ENCODE assay signal across 8 cellular contexts in genomic region chr1:203796223-203796747, GRCh38. TPM values are rescaled to one million over a fixed set of nuclear protein-coding genes. Genes with fewer than 3 reads are reported as not detected.
A peak's percentile ranks its signal among the peaks of the same experiment; 100 is the strongest.
DNase-seq lines count a peak whose midpoint lies in the region; ATAC-seq and TF ChIP-seq lines count a peak whose summit lies in the region.

No MANE protein-coding gene starts in this region.

- ATAC-seq in omental fat pad (ENCODE audit: low FRiP score), result peak; percentile 4

- H3K9me3 Mint-ChIP-seq in activated T-cell treated with anti-CD3 and anti-CD28 coated beads, Interleukin-2, amount 50 U/mL, for 24 hours, result peaks cover 4% of the 10 kb centered on the region

- H3K4me3 Mint-ChIP-seq in activated T-cell treated with anti-CD3 and anti-CD28 coated beads, Interleukin-2, amount 50 U/mL, for 24 hours, result peak overlapping the region; percentile 96

- no peak for TF ChIP-seq CTCF in omental fat pad (IDR thresholded peaks at IDR 0.05)

- intact Hi-C loops in posterior vena cava (cut with DNase I), result no loop called here

- no peaks in the 10 kb centered on the region for H3K27me3 Mint-ChIP-seq in activated T-cell treated with anti-CD3 and anti-CD28 coated beads, Interleukin-2, amount 50 U/mL, for 24 hours

- peaks cover 52% of the 10 kb centered on the region for H3K4me1 Mint-ChIP-seq in activated T-cell treated with anti-CD3 and anti-CD28 coated beads, Interleukin-2, amount 50 U/mL, for 24 hours (ENCODE audit: low read depth)

- peaks cover 55% of the 10 kb centered on the region for H3K36me3 Mint-ChIP-seq in activated T-cell treated with anti-CD3 and anti-CD28 coated beads, Interleukin-2, amount 50 U/mL, for 24 hours (ENCODE audit: low read depth)

- peak overlapping the region; percentile 98 for H3K27ac Mint-ChIP-seq in activated T-cell treated with anti-CD3 and anti-CD28 coated beads, Interleukin-2, amount 50 U/mL, for 24 hours

- peak in 2 of 3 experiments; percentile 1 to 14 for DNase-seq in activated CD8-positive, alpha-beta memory T cell treated with anti-CD3 and anti-CD28 coated beads for 48 hours (ENCODE audit: low read depth in 2 of 3, low spot score in 2 of 3)
- no peak for DNase-seq in activated CD8-positive, alpha-beta memory T cell treated with anti-CD3 and anti-CD28 coated beads, Interleukin-2, amount 50 U/mL, for 4 hours
- DNase-seq in Kasumi-1 (lab: John Stamatoyannopoulos, UW) (peak; percentile 43 to 44), fibroblast of peridontal ligament (ENCODE audit: extremely low read depth) (peak; percentile 34), omental fat pad (ENCODE audit: low spot score) (no peak), posterior vena cava (ENCODE audit: low spot score) (no peak), epidermal melanocyte (ENCODE audit: insufficient read length, low spot score) (no peak)
- no peak for DNase-seq in activated T-cell treated with anti-CD3 and anti-CD28 coated beads, Interleukin-2, amount 50 U/mL, for 24 hours

RNA-seq across cellular contexts. Expression of gene ZBED6, which starts 0.9 kb away (rescaled TPM):
- total RNA-seq in omental fat pad (10 to 100 TPM; 24.9 to 32.3 (median 27.7) TPM), posterior vena cava (10 to 100 TPM; 27.0 to 33.8 TPM)

RNA-seq across cellular contexts. Expression of gene ZC3H11A, which starts 0.9 kb away (rescaled TPM):
- 100 to 1,000 TPM in 3 of 4 donors, 10 to 100 TPM in 1; 97.6 to 140 (median 108) TPM for total RNA-seq in omental fat pad
- 10 to 100 TPM; 58.1 to 58.7 TPM for total RNA-seq in posterior vena cava

RNA-seq across cellular contexts. Expression of gene LAX1, which starts 31.3 kb away (rescaled TPM):
- total RNA-seq in omental fat pad, result 1 to 10 TPM in 3 of 4 donors, under 1 TPM in 1; 0.19 to 2.4 (median 1.4) TPM
- total RNA-seq in posterior vena cava, result under 1 TPM; 0.81 to 0.83 TPM

Comparison
In these comparisons a context has a peak if more than half of its experiments do, and no peak if none do; other contexts are left out.
1. DNase-seq: peak in activated CD8-positive, alpha-beta memory T cell treated with anti-CD3 and anti-CD28 coated beads for 48 hours (2 of 3), Kasumi-1 (2 of 2) and fibroblast of peridontal ligament (single experiment); none in activated CD8-positive, alpha-beta memory T cell treated with anti-CD3 and anti-CD28 coated beads, Interleukin-2, amount 50 U/mL, for 4 hours (single experiment), activated T-cell treated with anti-CD3 and anti-CD28 coated beads, Interleukin-2, amount 50 U/mL, for 24 hours (single experiment), omental fat pad (single experiment), posterior vena cava (single experiment) and epidermal melanocyte (single experiment).